Comparison of ENCODE assay signal across 11 cellular contexts in the genomic region with DNA sequence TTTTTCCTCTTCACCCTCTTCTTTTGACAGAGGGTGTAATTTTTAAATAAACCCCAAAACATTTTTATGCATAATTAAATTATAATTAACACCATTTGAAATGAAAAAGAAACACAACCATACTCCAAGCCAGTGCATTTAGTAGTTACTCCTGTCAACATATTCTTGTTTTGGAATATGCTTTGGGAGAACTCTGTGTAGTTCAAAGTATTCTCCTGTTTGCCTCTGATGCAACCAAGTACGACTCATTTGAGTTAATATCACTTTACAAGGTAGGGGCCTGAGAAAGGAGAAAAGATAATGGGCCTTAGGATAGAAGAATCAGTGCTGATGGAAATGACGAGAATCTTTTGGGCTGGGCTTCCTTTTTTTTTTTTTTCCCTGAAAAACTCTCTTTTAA. TPM values are rescaled to one million over a fixed set of nuclear protein-coding genes. Genes with fewer than 3 reads are reported as not detected.
DNase-seq lines count a peak whose midpoint lies in the region; ATAC-seq, FAIRE-seq and TF ChIP-seq lines count a peak whose summit lies in the region.
"Had no signal": no experiment of that assay in that cellular context is flagged by ENCODE, and none has a peak within 500 bp of the region (broad histone marks: within the 10 kb centered on the region; RNA-seq: fewer than 3 reads in every experiment).

No MANE protein-coding gene starts in this region.

- no peak for FAIRE-seq in small intestine (lab: Jason Lieb, UNC)
- FAIRE-seq: urothelium cell line had no signal

- no peaks in the 10 kb centered on the region; the same call in 1 of the 2 replicates for H3K36me3 Mint-ChIP-seq in HFFc6 (ENCODE audit: low read depth)
- H3K36me3 Mint-ChIP-seq: T-cell had no signal

- H3K27ac Mint-ChIP-seq in HFFc6: peak overlapping the region; percentile 99; the same call in 1 of the 2 replicates
- H3K27ac Mint-ChIP-seq: T-cell had no signal

- H3K9me3 Mint-ChIP-seq in HFFc6: no peaks in the 10 kb centered on the region
- H3K9me3 Mint-ChIP-seq: T-cell had no signal

- intact Hi-C loops in left lung (cut with DNase I): no loop called here

- TF ChIP-seq POLR2A in suprapubic skin (IDR thresholded peaks at IDR 0.05): no peak

- WGBS in suprapubic skin: 31% methylated on average over 2 of the region's 2 CpGs
- 71 to 76% (median 72%) methylated on average over 2 of the region's 2 CpGs for WGBS in small intestine, 3 donors

- ATAC-seq in left lung: no peak
- ATAC-seq: left lobe of liver, T-cell had no signal

- peak overlapping the region; percentile 97 for H3K9ac ChIP-seq in adipocyte (ENCODE audit: low read length)

- H3K4me1 ChIP-seq in adipocyte (ENCODE audit: control insufficient read depth, insufficient read depth, low read length) (peaks cover 28% of the 10 kb centered on the region), suprapubic skin (peaks cover 42% of the 10 kb centered on the region), small intestine (ENCODE audit: control insufficient read depth in 2 of 2, insufficient read depth in 1 of 2, low read depth in 1 of 2, low read length in 1 of 2) (no peaks in the 10 kb centered on the region), left lung (peaks cover 0 to 15% of the 10 kb centered on the region in 2 donors)

- H3K36me3 ChIP-seq in adipocyte (ENCODE audit: control insufficient read depth, insufficient read depth, low read length, severe bottlenecking) (no peaks in the 10 kb centered on the region), suprapubic skin (no peaks in the 10 kb centered on the region), small intestine (ENCODE audit: control insufficient read depth in 2 of 2, insufficient read depth in 2 of 2, low read length in 2 of 2) (no peaks in the 10 kb centered on the region), left lung (no peaks in the 10 kb centered on the region)

- no peaks in the 10 kb centered on the region for H3K9me3 ChIP-seq in adipocyte (ENCODE audit: control insufficient read depth, low read length)
- no peaks in the 10 kb centered on the region for H3K9me3 ChIP-seq in suprapubic skin
- no peaks in the 10 kb centered on the region for H3K9me3 ChIP-seq in small intestine (ENCODE audit: control insufficient read depth, low read depth)
- no peaks in the 10 kb centered on the region for H3K9me3 ChIP-seq in left lung

- no peaks in the 10 kb centered on the region for H3K27me3 ChIP-seq in adipocyte (replicated peaks; ENCODE audit: control insufficient read depth, insufficient read depth, low read length)
- H3K27me3 ChIP-seq in suprapubic skin: no peaks in the 10 kb centered on the region
- H3K27me3 ChIP-seq in small intestine (ENCODE audit: control insufficient read depth in 2 of 2, insufficient read depth in 2 of 2, low read length in 2 of 2): peaks cover 0 to 3% of the 10 kb centered on the region in 2 donors
- H3K27me3 ChIP-seq in left lung: peaks cover 0 to 43% of the 10 kb centered on the region in 2 donors

- no peak for TF ChIP-seq EP300 in suprapubic skin (IDR thresholded peaks at IDR 0.05)

- peaks cover 5% of the 10 kb centered on the region; the same call in 1 of the 2 replicates for H3K27me3 Mint-ChIP-seq in HFFc6 (ENCODE audit: insufficient read depth)

- peak; percentile 16 for DNase-seq in HFFc6
- DNase-seq in adipocyte (ENCODE audit: low read depth): peak; percentile 77
- peak; percentile 16 to 58 for DNase-seq in foreskin fibroblast
- no peak for DNase-seq in suprapubic skin (ENCODE audit: low spot score in 2 of 2)
- no peak for DNase-seq in NCI-H2029 (lab: John Stamatoyannopoulos, UW)
- DNase-seq in small intestine: no peak
- DNase-seq in left lung: no peak
- DNase-seq: retina, T-cell had no signal

- TF ChIP-seq CTCF in HFFc6 (IDR thresholded peaks at IDR 0.05): no peak
- TF ChIP-seq CTCF in foreskin fibroblast (IDR thresholded peaks at IDR 0.05; ENCODE audit: low read depth, low read length): no peak
- no peak for TF ChIP-seq CTCF in suprapubic skin (IDR thresholded peaks at IDR 0.05)
- TF ChIP-seq CTCF in left lung (IDR thresholded peaks at IDR 0.05): no peak

- H3K27ac ChIP-seq in suprapubic skin: peak overlapping the region; percentile 35
- no peak overlapping the region for H3K27ac ChIP-seq in small intestine (ENCODE audit: low read depth in 1 of 2, low read length in 1 of 2)
- H3K27ac ChIP-seq in left lung: no peak overlapping the region

- peak overlapping the region; percentile 99 for H3K4me3 ChIP-seq in adipocyte (ENCODE audit: low read length)
- peak overlapping the region; percentile 63 to 96 for H3K4me3 ChIP-seq in foreskin fibroblast (ENCODE audit: low read depth in 1 of 2, low read length in 2 of 2)
- peak overlapping the region; percentile 95 for H3K4me3 ChIP-seq in suprapubic skin
- no peak overlapping the region for H3K4me3 ChIP-seq in small intestine (ENCODE audit: low read depth in 1 of 2, low read length in 2 of 2)
- peak overlapping the region in 1 of 2 donors; percentile 62 for H3K4me3 ChIP-seq in left lung

- peaks cover 70% of the 10 kb centered on the region for H3K4me1 Mint-ChIP-seq in HFFc6 (ENCODE audit: low read depth)

- H3K4me3 Mint-ChIP-seq in HFFc6: peak overlapping the region; percentile 96

RNA-seq across cellular contexts. Expression of a gene that starts 2.7 kb away (rescaled TPM):
- 10 to 100 TPM; 48.2 to 65.7 (median 58.1) TPM for total RNA-seq in HFFc6 (2021; fragmentation: NEBNext Ultra II Directional; extraction: Animal tissue kit (Norgen Biotek cat#: 25700))
- total RNA-seq in suprapubic skin (100 to 1,000 TPM in 3 of 4 donors, 10 to 100 TPM in 1; 97.3 to 146 (median 125) TPM), left lung (10 to 100 TPM; 59.0 to 64.0 TPM)
- polyA plus RNA-seq in small intestine: under 1 TPM; 0.22 to 0.94 (median 0.27) TPM

Comparison
In these comparisons a context has a peak if more than half of its experiments do, and no peak if none do; other contexts are left out.
1. DNase-seq: peak in HFFc6 (single experiment), adipocyte (single experiment) and foreskin fibroblast (2 of 2); none in suprapubic skin (0 of 2), NCI-H2029 (single experiment), small intestine (single experiment) and left lung (0 of 2).
2. H3K4me3 ChIP-seq: peak in adipocyte (single experiment), foreskin fibroblast (2 of 2) and suprapubic skin (single experiment); none in small intestine (0 of 2).